1 cellular context compared by ENCODE assay signal in genomic region chr22:30635273-30636225, GRCh38.
A peak's percentile ranks its signal among the peaks of the same experiment; 100 is the strongest.
TF ChIP-seq lines count a peak whose summit lies in the region.

SLC35E4 (plus strand) TSS chr22:30635781; CDS start chr22:30636451, 670 bp downstream.

TF ChIP-seq in HepG2, 621 proteins besides CTCF, POLR2A, EP300 and RAD21 (continued from another document):
- no peak; the same call in 1 of the 2 replicates for TF ChIP-seq UBTF (CRISPR knock-in tag; IDR thresholded peaks at IDR 0.05)
- no peak for TF ChIP-seq SRSF4 (IDR thresholded peaks at IDR 0.05; ENCODE audit: low read depth, low read length, poor library complexity, severe bottlenecking)
- TF ChIP-seq NFIB (CRISPR knock-in tag; IDR thresholded peaks at IDR 0.05; ENCODE audit: borderline replicate concordance), result no peak
- TF ChIP-seq ZNF281 (CRISPR knock-in tag; IDR thresholded peaks at IDR 0.05; ENCODE audit: borderline replicate concordance), result peak; percentile 48; the same call in 1 of the 2 replicates
- peak; percentile 62 for TF ChIP-seq PATZ1 (CRISPR knock-in tag; IDR thresholded peaks at IDR 0.05)
- TF ChIP-seq RBM39 (IDR thresholded peaks at IDR 0.05; ENCODE audit: low read depth, low read length, poor library complexity, severe bottlenecking), result peak; percentile 2
- no peak for TF ChIP-seq ZNF256 (CRISPR knock-in tag; conservative IDR thresholded peaks at IDR 0.05)
- TF ChIP-seq ZNF230 (CRISPR knock-in tag; IDR thresholded peaks at IDR 0.05), result no peak
- peak; percentile 48; the same call in 1 of the 2 replicates for TF ChIP-seq ZNF740 (CRISPR knock-in tag; IDR thresholded peaks at IDR 0.05)
- TF ChIP-seq ZNF883 (CRISPR knock-in tag; IDR thresholded peaks at IDR 0.05; ENCODE audit: not compliant biosample characterization), result no peak
- TF ChIP-seq HNRNPLL (IDR thresholded peaks at IDR 0.05; ENCODE audit: low read depth, low read length, poor library complexity, severe bottlenecking), result peak; percentile 34
- no peak for TF ChIP-seq ZNF770 (CRISPR knock-in tag; IDR thresholded peaks at IDR 0.05)
- no peak for TF ChIP-seq KLF15 (CRISPR knock-in tag; IDR thresholded peaks at IDR 0.05; ENCODE audit: borderline replicate concordance)
- TF ChIP-seq FOXA3 (CRISPR knock-in tag; IDR thresholded peaks at IDR 0.05), result no peak
- TF ChIP-seq MED8 (CRISPR knock-in tag; IDR thresholded peaks at IDR 0.05; ENCODE audit: insufficient replicate concordance), result no peak
- no peak for TF ChIP-seq ZNF597 (CRISPR knock-in tag; IDR thresholded peaks at IDR 0.05)
- 0 out of 2 replicates have a peak, but pooled peaks have one; percentile 20 for TF ChIP-seq SRY (CRISPR knock-in tag; IDR thresholded peaks at IDR 0.05)
- TF ChIP-seq EED (CRISPR knock-in tag; IDR thresholded peaks at IDR 0.05), result 0 out of 2 replicates have a peak, but pooled peaks have one; percentile 70
